1 cellular context compared by ENCODE assay signal in the genomic region with DNA sequence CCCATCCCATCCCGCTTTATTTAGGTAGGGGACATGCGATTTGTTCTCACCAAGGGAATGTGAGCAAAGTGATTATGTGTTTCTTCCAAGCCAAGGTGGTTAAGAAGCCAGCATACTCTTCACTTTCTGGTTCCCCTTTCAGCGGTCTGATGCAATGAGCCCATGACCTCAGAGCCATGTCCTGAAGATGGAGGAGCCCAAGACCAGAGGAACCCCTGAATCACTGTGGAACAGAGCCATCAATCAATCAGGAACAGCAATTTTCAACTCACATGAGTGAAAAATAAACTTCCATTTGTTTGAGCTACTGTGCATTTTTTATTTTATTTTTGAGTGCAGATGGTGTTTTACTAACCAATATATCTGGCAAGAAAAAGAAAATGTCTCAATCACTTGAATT.
TF ChIP-seq lines count a peak whose summit lies in the region.

No MANE protein-coding gene starts in this region.

TF ChIP-seq in K562, 482 proteins besides CTCF, POLR2A, EP300 and RAD21 (continued from another document):
- TF ChIP-seq, protein P1, sequence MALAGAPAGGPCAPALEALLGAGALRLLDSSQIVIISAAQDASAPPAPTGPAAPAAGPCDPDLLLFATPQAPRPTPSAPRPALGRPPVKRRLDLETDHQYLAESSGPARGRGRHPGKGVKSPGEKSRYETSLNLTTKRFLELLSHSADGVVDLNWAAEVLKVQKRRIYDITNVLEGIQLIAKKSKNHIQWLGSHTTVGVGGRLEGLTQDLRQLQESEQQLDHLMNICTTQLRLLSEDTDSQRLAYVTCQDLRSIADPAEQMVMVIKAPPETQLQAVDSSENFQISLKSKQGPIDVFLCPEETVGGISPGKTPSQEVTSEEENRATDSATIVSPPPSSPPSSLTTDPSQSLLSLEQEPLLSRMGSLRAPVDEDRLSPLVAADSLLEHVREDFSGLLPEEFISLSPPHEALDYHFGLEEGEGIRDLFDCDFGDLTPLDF (CRISPR knock-in tag; IDR thresholded peaks at IDR 0.05): no peak
- TF ChIP-seq POLR2AphosphoS2 (IDR thresholded peaks at IDR 0.05; ENCODE audit: low read length) (no peak), SPI1 (IDR thresholded peaks at IDR 0.05; ENCODE audit: borderline replicate concordance, low read depth, low read length) (0 out of 2 replicates have a peak, but pooled peaks have one; percentile 14), MAFK (IDR thresholded peaks at IDR 0.05; ENCODE audit: low read length) (no peak), JUN (IDR thresholded peaks at IDR 0.05; ENCODE audit: borderline replicate concordance, low read depth, low read length) (0 out of 2 replicates have a peak, but pooled peaks have one; percentile 16), JUN (CRISPR knock-in tag; IDR thresholded peaks at IDR 0.05; ENCODE audit: borderline replicate concordance) (no peak), GTF2F1 (IDR thresholded peaks at IDR 0.05; ENCODE audit: low read depth, low read length) (no peak), HSF4 (CRISPR knock-in tag; IDR thresholded peaks at IDR 0.05; ENCODE audit: borderline replicate concordance) (no peak), NFYB (IDR thresholded peaks at IDR 0.05; ENCODE audit: extremely low read depth, insufficient read length) (no peak), ESRRB (CRISPR knock-in tag; IDR thresholded peaks at IDR 0.05; ENCODE audit: borderline replicate concordance) (no peak), CCNT2 (IDR thresholded peaks at IDR 0.05; ENCODE audit: borderline replicate concordance, extremely low read depth, insufficient read length, low read depth, low read length) (no peak), NCOA1 (IDR thresholded peaks at IDR 0.05; ENCODE audit: low read depth) (no peak), SNRNP70 (optimal IDR thresholded peaks at IDR 0.05; ENCODE audit: low read depth, low read length) (no peak), NR2C2 (CRISPR knock-in tag; IDR thresholded peaks at IDR 0.05) (no peak), NR2C2 (tag; IDR thresholded peaks at IDR 0.05) (peak; percentile 47; the same call in 1 of the 2 replicates), TAF1 (IDR thresholded peaks at IDR 0.05; ENCODE audit: control insufficient read depth, extremely low read depth, insufficient read depth, low read length, severe bottlenecking) (no peak)
- TF ChIP-seq, protein P2, sequence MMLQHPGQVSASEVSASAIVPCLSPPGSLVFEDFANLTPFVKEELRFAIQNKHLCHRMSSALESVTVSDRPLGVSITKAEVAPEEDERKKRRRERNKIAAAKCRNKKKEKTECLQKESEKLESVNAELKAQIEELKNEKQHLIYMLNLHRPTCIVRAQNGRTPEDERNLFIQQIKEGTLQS (IDR thresholded peaks at IDR 0.05): peak; percentile 79
- TF ChIP-seq, protein P2 (CRISPR knock-in tag; conservative IDR thresholded peaks at IDR 0.05): no peak
- TF ChIP-seq, protein P3, sequence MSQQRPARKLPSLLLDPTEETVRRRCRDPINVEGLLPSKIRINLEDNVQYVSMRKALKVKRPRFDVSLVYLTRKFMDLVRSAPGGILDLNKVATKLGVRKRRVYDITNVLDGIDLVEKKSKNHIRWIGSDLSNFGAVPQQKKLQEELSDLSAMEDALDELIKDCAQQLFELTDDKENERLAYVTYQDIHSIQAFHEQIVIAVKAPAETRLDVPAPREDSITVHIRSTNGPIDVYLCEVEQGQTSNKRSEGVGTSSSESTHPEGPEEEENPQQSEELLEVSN (IDR thresholded peaks at IDR 0.05; ENCODE audit: borderline replicate concordance in 1 of 2, extremely low read depth in 1 of 2, insufficient read depth in 1 of 2, insufficient read length in 1 of 2, low read depth in 1 of 2, low read length in 1 of 2, poor library complexity in 1 of 2, severe bottlenecking in 1 of 2): no peak
- TF ChIP-seq, protein P4, sequence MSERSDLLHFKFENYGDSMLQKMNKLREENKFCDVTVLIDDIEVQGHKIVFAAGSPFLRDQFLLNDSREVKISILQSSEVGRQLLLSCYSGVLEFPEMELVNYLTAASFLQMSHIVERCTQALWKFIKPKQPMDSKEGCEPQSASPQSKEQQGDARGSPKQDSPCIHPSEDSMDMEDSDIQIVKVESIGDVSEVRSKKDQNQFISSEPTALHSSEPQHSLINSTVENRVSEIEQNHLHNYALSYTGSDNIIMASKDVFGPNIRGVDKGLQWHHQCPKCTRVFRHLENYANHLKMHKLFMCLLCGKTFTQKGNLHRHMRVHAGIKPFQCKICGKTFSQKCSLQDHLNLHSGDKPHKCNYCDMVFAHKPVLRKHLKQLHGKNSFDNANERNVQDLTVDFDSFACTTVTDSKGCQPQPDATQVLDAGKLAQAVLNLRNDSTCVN (CRISPR knock-in tag; IDR thresholded peaks at IDR 0.05): no peak
- TF ChIP-seq, protein P5, sequence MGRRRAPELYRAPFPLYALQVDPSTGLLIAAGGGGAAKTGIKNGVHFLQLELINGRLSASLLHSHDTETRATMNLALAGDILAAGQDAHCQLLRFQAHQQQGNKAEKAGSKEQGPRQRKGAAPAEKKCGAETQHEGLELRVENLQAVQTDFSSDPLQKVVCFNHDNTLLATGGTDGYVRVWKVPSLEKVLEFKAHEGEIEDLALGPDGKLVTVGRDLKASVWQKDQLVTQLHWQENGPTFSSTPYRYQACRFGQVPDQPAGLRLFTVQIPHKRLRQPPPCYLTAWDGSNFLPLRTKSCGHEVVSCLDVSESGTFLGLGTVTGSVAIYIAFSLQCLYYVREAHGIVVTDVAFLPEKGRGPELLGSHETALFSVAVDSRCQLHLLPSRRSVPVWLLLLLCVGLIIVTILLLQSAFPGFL (CRISPR knock-in tag; IDR thresholded peaks at IDR 0.05): no peak
